ENCODE assay signal across 18 cellular contexts in genomic region chr21:45867041-45867630, GRCh38.
"Had no signal": no experiment of that assay in that cellular context is flagged by ENCODE, and none has a peak within 500 bp of the region (broad histone marks: within the 10 kb centered on the region; RNA-seq: fewer than 3 reads in every experiment).

No MANE protein-coding gene starts in this region.

- H3K4me3 Mint-ChIP-seq: activated CD8-positive, alpha-beta T cell treated with anti-CD3 and anti-CD28 coated beads for 36 hours; activated naive CD8-positive, alpha-beta T cell; activated T-helper 1 cell treated with anti-CD3 and anti-CD28 coated beads, Interleukin-12 subunit alpha, Interleukin-12 subunit beta, Interleukin-2, Interleukin-4 antibody, amounts not matched to agents 30 ng/mL and 10 ng/mL and 1 ng/mL, durations not matched to agents 14 hours and 24 hours and 36 hours had no signal

- DNase-seq: activated CD4-positive, alpha-beta T cell treated with anti-CD3 and anti-CD28 coated beads for 48 hours; activated CD4-positive, CD25-positive, alpha-beta regulatory T cell; activated CD8-positive, alpha-beta T cell treated with anti-CD3 and anti-CD28 coated beads for 36 hours; activated gamma-delta T cell treated with Interleukin-2 at 50 U/mL for 16 hours; left ventricle myocardium inferior; mesendoderm; naive thymus-derived CD8-positive, alpha-beta T cell; nucleus accumbens; retina; stimulated activated CD4-positive, alpha-beta T cell treated with anti-CD3 and anti-CD28 coated beads, Interleukin-12 subunit alpha, Interleukin-12 subunit beta, amount 100 ng/mL, for 4 hours; stimulated activated CD4-positive, alpha-beta T cell treated with anti-CD3 and anti-CD28 coated beads, Interleukin-1b, Interleukin-23, amount 100 ng/mL, for 48 hours; stimulated activated naive CD4-positive, alpha-beta T cell; T-helper 1 cell; T-helper 9 cell had no signal

- H3K4me1 ChIP-seq: left ventricle myocardium inferior, tibial artery had no signal

- H3K4me3 ChIP-seq: dorsolateral prefrontal cortex, left ventricle myocardium inferior, tibial artery had no signal

- H3K27ac ChIP-seq: left ventricle myocardium inferior, tibial artery had no signal

- ATAC-seq: activated CD8-positive, alpha-beta T cell treated with anti-CD3 and anti-CD28 coated beads for 36 hours had no signal

- H3K9me3 Mint-ChIP-seq: activated CD8-positive, alpha-beta T cell treated with anti-CD3 and anti-CD28 coated beads for 36 hours; activated T-helper 1 cell treated with anti-CD3 and anti-CD28 coated beads, Interleukin-12 subunit alpha, Interleukin-12 subunit beta, Interleukin-2, Interleukin-4 antibody, amounts not matched to agents 30 ng/mL and 10 ng/mL and 1 ng/mL, durations not matched to agents 14 hours and 24 hours and 36 hours; naive thymus-derived CD8-positive, alpha-beta T cell had no signal

- H3K36me3 Mint-ChIP-seq: activated naive CD8-positive, alpha-beta T cell; naive thymus-derived CD8-positive, alpha-beta T cell had no signal

- H3K9me3 ChIP-seq: left ventricle myocardium inferior, tibial artery had no signal

- H3K27ac Mint-ChIP-seq: activated CD8-positive, alpha-beta T cell treated with anti-CD3 and anti-CD28 coated beads for 36 hours; activated naive CD8-positive, alpha-beta T cell; activated T-helper 1 cell treated with anti-CD3 and anti-CD28 coated beads, Interleukin-12 subunit alpha, Interleukin-12 subunit beta, Interleukin-2, Interleukin-4 antibody, amounts not matched to agents 30 ng/mL and 10 ng/mL and 1 ng/mL, durations not matched to agents 14 hours and 24 hours and 36 hours had no signal

- H3K27me3 Mint-ChIP-seq: activated CD8-positive, alpha-beta T cell treated with anti-CD3 and anti-CD28 coated beads for 36 hours; activated naive CD8-positive, alpha-beta T cell had no signal

- H3K36me3 ChIP-seq: left ventricle myocardium inferior, tibial artery had no signal
